1 cellular context compared by ENCODE assay signal in genomic region chr12:111389635-111390034, GRCh38.
TF ChIP-seq lines count a peak whose summit lies in the region.

No MANE protein-coding gene starts in this region.

TF ChIP-seq in K562, 482 proteins besides CTCF, POLR2A, EP300 and RAD21:
- no peak for TF ChIP-seq ZC3H4 (CRISPR knock-in tag; IDR thresholded peaks at IDR 0.05; ENCODE audit: borderline replicate concordance)
- TF ChIP-seq CHAMP1 (IDR thresholded peaks at IDR 0.05) = no peak
- TF ChIP-seq KHSRP (IDR thresholded peaks at IDR 0.05) = no peak
- no peak for TF ChIP-seq STAT5A (IDR thresholded peaks at IDR 0.05; ENCODE audit: borderline replicate concordance, low read length)
- TF ChIP-seq ZNF395 (CRISPR knock-in tag; IDR thresholded peaks at IDR 0.05) = no peak
